8 cellular contexts compared by ENCODE assay signal in the genomic region with DNA sequence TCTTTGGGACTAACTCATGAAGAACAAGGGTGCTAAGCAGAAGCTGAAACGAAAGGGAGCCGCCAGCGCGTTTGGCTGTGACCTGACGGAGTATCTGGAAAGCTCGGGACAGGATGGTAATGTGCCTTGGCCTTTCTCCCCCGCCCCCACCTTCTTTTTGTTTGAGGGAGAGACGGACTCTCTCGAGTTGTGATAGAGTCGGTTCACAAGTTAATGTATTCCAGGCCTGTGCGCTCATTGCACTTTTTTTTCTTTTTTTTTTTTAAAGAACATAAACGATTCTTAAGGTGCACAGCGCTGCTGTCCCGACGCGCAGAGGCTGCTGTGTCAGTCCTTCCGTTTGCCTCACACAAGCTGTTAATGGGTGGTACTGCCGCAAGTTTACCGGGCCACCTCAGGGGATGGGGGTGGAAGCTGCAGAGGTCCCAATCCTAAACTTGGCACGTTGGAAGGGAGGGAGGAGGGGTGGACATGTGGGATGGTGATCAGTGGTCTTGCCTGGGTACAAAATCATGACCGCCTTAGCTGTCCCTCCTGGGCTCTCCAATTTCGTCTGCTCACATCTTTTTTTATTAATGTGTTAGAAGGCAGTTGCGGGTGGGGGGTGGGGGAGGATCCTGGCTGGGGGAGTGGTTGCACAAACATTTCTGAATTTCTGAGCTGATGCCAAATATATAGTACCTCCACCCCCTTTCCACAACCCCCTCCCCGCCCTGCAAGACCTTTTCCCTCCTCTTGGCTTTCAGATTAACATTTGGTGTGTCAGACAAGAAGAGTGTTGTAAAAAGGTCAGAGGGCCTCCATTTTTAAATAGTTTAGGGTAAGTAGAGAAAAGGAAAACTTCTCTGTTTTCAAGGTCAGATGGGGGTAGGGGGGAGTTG. TPM values are rescaled to one million over a fixed set of nuclear protein-coding genes. Genes with fewer than 3 reads are reported as not detected.
DNase-seq lines count a peak whose midpoint lies in the region; ATAC-seq and TF ChIP-seq lines count a peak whose summit lies in the region.

No MANE protein-coding gene starts in this region.

- peak overlapping the region; percentile 96 for H3K27ac ChIP-seq in CD4-positive, alpha-beta T cell (ENCODE audit: low read depth, low read length)
- H3K27ac ChIP-seq in right lobe of liver, result peak overlapping the region; percentile 70 to 90 (median 78)

- WGBS in right lobe of liver (ENCODE audit: insufficient coverage, low coverage, low lambda C conversion rate, missing lambda C conversion rate), result 25% methylated on average over 23 of the region's 24 CpGs

- peak overlapping the region; percentile 84 for H3K4me3 Mint-ChIP-seq in CD4-positive, alpha-beta T cell

- no peak for TF ChIP-seq POLR2A in right lobe of liver (IDR thresholded peaks at IDR 0.05)

- TF ChIP-seq CTCF in CD4-positive, alpha-beta T cell (IDR thresholded peaks at IDR 0.05), result no peak
- TF ChIP-seq CTCF in WI38 (IDR thresholded peaks at IDR 0.05; ENCODE audit: low read depth, low read length), result no peak
- TF ChIP-seq CTCF in right lobe of liver (IDR thresholded peaks at IDR 0.05), result no peak

- H3K36me3 Mint-ChIP-seq in CD4-positive, alpha-beta T cell (ENCODE audit: low read depth), result peaks cover 22% of the 10 kb centered on the region

- no peaks in the 10 kb centered on the region for H3K36me3 ChIP-seq in right lobe of liver

- POLR2A ChIA-PET in CD4-positive, alpha-beta T cell (lab: Charles Lee), result interaction anchor here (0.6 to 5.3 kb wide), 16 partner anchors 11 to 1055 kb away, joined by 3 to 68 read pairs (median 4); partner anchors contain the start of genes B4GALT4, TIMMDC1 and TMEM39A

- CTCF ChIA-PET in CD4-positive, alpha-beta T cell (lab: Charles Lee), result interaction anchor here (0.7 to 3.9 kb wide), 7 partner anchors 13 to 386 kb away, joined by 3 to 22 read pairs (median 5); partner anchors contain the start of gene B4GALT4

- peak overlapping the region; percentile 78 for H3K4me3 ChIP-seq in WI38 (ENCODE audit: low read depth, low read length)
- peak overlapping the region; percentile 63 to 87 (median 64) for H3K4me3 ChIP-seq in right lobe of liver

- no peaks in the 10 kb centered on the region for H3K27me3 ChIP-seq in CD4-positive, alpha-beta T cell (ENCODE audit: control insufficient read depth, insufficient read depth, low read length)
- H3K27me3 ChIP-seq in right lobe of liver, result no peaks in the 10 kb centered on the region

- intact Hi-C loops in CD4-positive, alpha-beta T cell (cut with DNase I, micrococcal nuclease), result loop anchor here (1.0 to 10.0 kb wide), 7 partner anchors 28 to 790 kb away; partner anchors contain the start of genes POGLUT1 (in 2 of the 2), B4GALT4 (in 1 of the 2) and TMEM39A (in 1 of the 2)
- intact Hi-C loops in right lobe of liver (cut with DNase I), result no loop called here

- H3K9me3 ChIP-seq in CD4-positive, alpha-beta T cell (ENCODE audit: control insufficient read depth, low read length), result no peaks in the 10 kb centered on the region
- H3K9me3 ChIP-seq in right lobe of liver, result no peaks in the 10 kb centered on the region

- H3K27me3 Mint-ChIP-seq in CD4-positive, alpha-beta T cell, result no peaks in the 10 kb centered on the region

- peak; percentile 30 to 58 (median 48) for DNase-seq in CD4-positive, alpha-beta T cell
- peak; percentile 64 for DNase-seq in central memory CD4-positive, alpha-beta T cell
- DNase-seq in right lobe of liver (peak in 1 of 3 donors; percentile 50), epidermal melanocyte (ENCODE audit: insufficient read length, low spot score) (no peak)
- DNase-seq in stimulated activated CD4-positive, alpha-beta T cell treated with anti-CD3 and anti-CD28 coated beads, TNF-alpha, amount 100 ng/mL, for 48 hours (ENCODE audit: low read depth in 3 of 3), result peak; percentile 15 to 43 (median 20)

- H3K4me1 ChIP-seq in right lobe of liver, result no peaks in the 10 kb centered on the region

- H3K4me1 Mint-ChIP-seq in CD4-positive, alpha-beta T cell (ENCODE audit: low read depth), result peaks cover 74% of the 10 kb centered on the region

- peak overlapping the region; percentile 100 for H3K27ac Mint-ChIP-seq in CD4-positive, alpha-beta T cell

- ATAC-seq in CD4-positive, alpha-beta T cell (ENCODE audit: poor library complexity), result peak; percentile 54
- ATAC-seq in GM19455 (IDR thresholded peaks at IDR 0.05; ENCODE audit: unreplicated experiment) (peak; percentile 34), HG03521 (IDR thresholded peaks at IDR 0.05; ENCODE audit: unreplicated experiment) (peak; percentile 28), right lobe of liver (peak; percentile 17 to 51 (median 39))

- H3K9me3 Mint-ChIP-seq in CD4-positive, alpha-beta T cell, result no peaks in the 10 kb centered on the region

RNA-seq across cellular contexts. Expression of gene ARHGAP31, which starts 0.9 kb away (rescaled TPM):
- total RNA-seq in CD4-positive, alpha-beta T cell, result 1 to 10 TPM; 2.4 to 2.9 TPM
- 1 to 10 TPM; 1.6 to 8.7 (median 4.9) TPM for total RNA-seq in right lobe of liver

RNA-seq across cellular contexts. Expression of gene B4GALT4, which starts 54.5 kb away (rescaled TPM):
- 10 to 100 TPM; 26.2 to 29.5 TPM for total RNA-seq in CD4-positive, alpha-beta T cell
- 10 to 100 TPM in 2 of 6 experiments, 1 to 10 TPM in 4; 7.8 to 10.9 (median 8.9) TPM for total RNA-seq in right lobe of liver

Comparison
In these comparisons a context has a peak if more than half of its experiments do, and no peak if none do; other contexts are left out.
1. intact Hi-C loops: an anchor here in CD4-positive, alpha-beta T cell (1.0 to 10.0 kb wide); none called in right lobe of liver.